In genomic region chr9:114805670-114806551, GRCh38 we compare ENCODE assay signal across 9 cellular contexts. TPM values are rescaled to one million over a fixed set of nuclear protein-coding genes. Genes with fewer than 3 reads are reported as not detected.
A peak's percentile ranks its signal among the peaks of the same experiment; 100 is the strongest.
DNase-seq lines count a peak whose midpoint lies in the region; ATAC-seq and TF ChIP-seq lines count a peak whose summit lies in the region.
"Had no signal": no experiment of that assay in that cellular context is flagged by ENCODE, and none has a peak within 500 bp of the region (broad histone marks: within the 10 kb centered on the region; RNA-seq: fewer than 3 reads in every experiment).

TSS of gene TNFSF15 (minus strand) at chr9:114806039. CDS start at chr9:114806012, 27 bp downstream.

- H3K27me3 Mint-ChIP-seq in activated naive CD8-positive, alpha-beta T cell treated with anti-CD3 and anti-CD28 coated beads, Interleukin-2, amount 50 U/mL, for 24 hours = no peaks in the 10 kb centered on the region

- H3K36me3 ChIP-seq in left lung = no peaks in the 10 kb centered on the region
- H3K36me3 ChIP-seq in stomach = no peaks in the 10 kb centered on the region
- H3K36me3 ChIP-seq: cardiac muscle cell had no signal

- peaks cover 16 to 31% of the 10 kb centered on the region in 2 donors for H3K4me1 ChIP-seq in left lung
- H3K4me1 ChIP-seq in stomach = peaks cover 20 to 40% (median 33%) of the 10 kb centered on the region in 4 donors

- H3K4me3 Mint-ChIP-seq in activated naive CD8-positive, alpha-beta T cell treated with anti-CD3 and anti-CD28 coated beads, Interleukin-2, amount 50 U/mL, for 24 hours = peak within 1 kb of the TSS; percentile 33

- 12 to 30% (median 21%) methylated on average over 8 of the region's 8 CpGs for WGBS in stomach, 5 donors

- H3K27ac Mint-ChIP-seq in activated naive CD8-positive, alpha-beta T cell treated with anti-CD3 and anti-CD28 coated beads, Interleukin-2, amount 50 U/mL, for 24 hours = peak within 1 kb of the TSS; percentile 33

- TF ChIP-seq CTCF in left lung (IDR thresholded peaks at IDR 0.05) (no peak), stomach (IDR thresholded peaks at IDR 0.05) (no peak)

- H3K9me3 Mint-ChIP-seq in activated naive CD8-positive, alpha-beta T cell treated with anti-CD3 and anti-CD28 coated beads, Interleukin-2, amount 50 U/mL, for 24 hours = no peaks in the 10 kb centered on the region

- peaks cover 27% of the 10 kb centered on the region for H3K4me1 Mint-ChIP-seq in activated naive CD8-positive, alpha-beta T cell treated with anti-CD3 and anti-CD28 coated beads, Interleukin-2, amount 50 U/mL, for 24 hours

- ATAC-seq in HG02852 (IDR thresholded peaks at IDR 0.05; ENCODE audit: unreplicated experiment) (peak; percentile 92), left lung (peak; percentile 93)
- ATAC-seq in activated naive CD8-positive, alpha-beta T cell treated with anti-CD3 and anti-CD28 coated beads, Interleukin-2, amount 50 U/mL, for 24 hours = peak; percentile 87

- DNase-seq in activated naive CD4-positive, alpha-beta T cell treated with Interleukin-2 at 50 U/mL for 16 hours = peak; percentile 19
- no peak for DNase-seq in activated naive CD4-positive, alpha-beta T cell (lab: John Stamatoyannopoulos, UW)
- peak; percentile 59 for DNase-seq in NCI-H2107 treated with DMSO at 0.1 percent for 48 hours (lab: John Stamatoyannopoulos, UW; ENCODE audit: unreplicated experiment)
- DNase-seq in activated naive CD8-positive, alpha-beta T cell treated with anti-CD3 and anti-CD28 coated beads, Interleukin-2, amount 50 U/mL, for 24 hours = peak; percentile 27
- peak; percentile 58 to 83 for DNase-seq in left lung
- peak; percentile 71 for DNase-seq in stomach
- DNase-seq in NCI-H82 treated with DMSO at 0.1 percent for 48 hours (lab: John Stamatoyannopoulos, UW; ENCODE audit: unreplicated experiment) = no peak

- H3K27ac ChIP-seq in left lung (peak within 1 kb of the TSS; percentile 77 to 82), stomach (peak within 1 kb of the TSS; percentile 77 to 90 (median 88))
- H3K27ac ChIP-seq: cardiac muscle cell had no signal

- H3K27me3 ChIP-seq in left lung = no peaks in the 10 kb centered on the region
- H3K27me3 ChIP-seq in stomach = no peaks in the 10 kb centered on the region

- H3K4me3 ChIP-seq in left lung (peak within 1 kb of the TSS; percentile 5 to 24), stomach (peak within 1 kb of the TSS; percentile 23 to 29 (median 26))
- H3K4me3 ChIP-seq: cardiac muscle cell had no signal

- TF ChIP-seq EP300 in stomach (IDR thresholded peaks at IDR 0.05) = no peak

- no peaks in the 10 kb centered on the region for H3K36me3 Mint-ChIP-seq in activated naive CD8-positive, alpha-beta T cell treated with anti-CD3 and anti-CD28 coated beads, Interleukin-2, amount 50 U/mL, for 24 hours (ENCODE audit: low read depth)

- no peak for TF ChIP-seq POLR2A in stomach (IDR thresholded peaks at IDR 0.05)

- intact Hi-C loops in left lung (cut with DNase I) = no loop called here
- intact Hi-C loops in stomach (cut with DNase I; ENCODE audit: low total_unique reads) = no loop called here

- H3K9me3 ChIP-seq in left lung = no peaks in the 10 kb centered on the region
- no peaks in the 10 kb centered on the region for H3K9me3 ChIP-seq in stomach

RNA-seq across cellular contexts. Expression of gene TNFSF15, which starts in this region (rescaled TPM):
- total RNA-seq in left lung (10 to 100 TPM; 11.5 to 20.5 TPM), stomach (10 to 100 TPM in 1 of 5 donors, 1 to 10 TPM in 4; 1.4 to 12.3 (median 5.9) TPM)
- 1 to 10 TPM in 2 of 3 donors, under 1 TPM in 1; 0.31 to 1.1 (median 1.1) TPM for polyA plus RNA-seq in stomach
- total RNA-seq: cardiac muscle cell had no signal
- polyA plus RNA-seq: cardiac muscle cell had no signal

Comparison
In these comparisons a context has a peak if more than half of its experiments do, and no peak if none do; other contexts are left out.
1. DNase-seq: peak in activated naive CD4-positive, alpha-beta T cell treated with Interleukin-2 at 50 U/mL for 16 hours (single experiment), NCI-H2107 treated with DMSO at 0.1 percent for 48 hours (single experiment), activated naive CD8-positive, alpha-beta T cell treated with anti-CD3 and anti-CD28 coated beads, Interleukin-2, amount 50 U/mL, for 24 hours (single experiment), left lung (2 of 2) and stomach (single experiment); none in activated naive CD4-positive, alpha-beta T cell (0 of 4) and NCI-H82 treated with DMSO at 0.1 percent for 48 hours (single experiment).
2. Peak in every context shown above with its lines, with median percentiles within 50 percentile points of each other: ATAC-seq.